Comparison of ENCODE assay signal across 1 cellular context in genomic region chr19:40339018-40339728, GRCh38.
TF ChIP-seq lines count a peak whose summit lies in the region.

No MANE protein-coding gene starts in this region.

TF ChIP-seq in HCT116, 20 proteins besides CTCF, POLR2A, EP300 and RAD21 (continued from another document):
- TF ChIP-seq POLR2AphosphoS5 (IDR thresholded peaks at IDR 0.05; ENCODE audit: low read depth, low read length) = no peak
- no peak for TF ChIP-seq JUND (IDR thresholded peaks at IDR 0.05)
